8 cellular contexts compared by ENCODE assay signal in the genomic region with DNA sequence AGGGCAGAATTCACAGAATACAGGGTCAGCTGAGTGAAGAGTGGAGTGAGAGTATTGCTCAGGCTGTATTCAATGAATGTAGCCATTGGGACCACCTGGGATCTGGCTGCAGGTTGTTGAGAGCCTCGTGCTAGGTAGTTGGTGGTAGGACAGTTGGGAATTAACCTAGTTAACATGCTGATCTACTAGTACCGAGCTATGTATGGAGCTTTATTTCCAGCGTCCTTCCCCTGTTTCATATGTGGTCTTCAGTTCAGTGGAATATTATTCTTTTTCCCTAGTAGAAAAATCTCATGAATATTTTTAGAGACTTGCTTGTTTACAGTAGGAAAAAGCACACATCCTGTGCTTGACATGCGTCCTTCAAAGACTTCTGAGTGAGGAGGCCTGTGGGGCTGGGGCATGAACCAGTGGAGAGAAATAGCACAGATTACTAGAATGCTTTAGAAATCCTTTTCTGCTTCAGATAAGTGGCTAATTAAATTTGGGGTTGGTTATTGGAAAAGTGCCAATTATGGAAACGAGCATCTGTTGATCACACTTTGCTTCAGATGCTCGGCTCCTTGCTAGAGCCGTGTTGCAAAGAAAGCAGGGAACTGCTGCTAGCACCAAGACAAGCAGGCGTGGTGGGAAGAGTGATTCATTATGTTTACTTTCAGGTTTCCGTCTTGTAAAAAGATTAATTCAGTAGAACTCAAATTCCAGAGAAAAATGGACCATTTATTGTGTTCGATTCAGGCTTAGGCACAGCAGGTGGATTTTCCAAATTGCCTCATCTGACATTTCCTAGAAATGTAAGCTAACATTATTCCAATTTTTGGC. TPM values are rescaled to one million over a fixed set of nuclear protein-coding genes. Genes with fewer than 3 reads are reported as not detected.
DNase-seq lines count a peak whose midpoint lies in the region; ATAC-seq and TF ChIP-seq lines count a peak whose summit lies in the region.

No MANE protein-coding gene starts in this region.

- H3K4me1 Mint-ChIP-seq in activated naive CD8-positive, alpha-beta T cell treated with anti-CD3 and anti-CD28 coated beads for 36 hours = peaks cover 63% of the 10 kb centered on the region

- no peaks in the 10 kb centered on the region for H3K27me3 Mint-ChIP-seq in activated naive CD8-positive, alpha-beta T cell treated with anti-CD3 and anti-CD28 coated beads for 36 hours

- no peaks in the 10 kb centered on the region for H3K36me3 ChIP-seq in thyroid gland

- H3K27ac ChIP-seq in thyroid gland = no peak overlapping the region

- no peak overlapping the region for H3K4me3 ChIP-seq in thyroid gland (replicated peaks in 1 of 3)

- 68% methylated on average over 10 of the region's 10 CpGs for WGBS in thyroid gland, 2 donors

- no peak for TF ChIP-seq POLR2A in thyroid gland (IDR thresholded peaks at IDR 0.05)

- H3K36me3 Mint-ChIP-seq in activated naive CD8-positive, alpha-beta T cell treated with anti-CD3 and anti-CD28 coated beads for 36 hours = peaks cover 18% of the 10 kb centered on the region

- ATAC-seq in HG03175 (IDR thresholded peaks at IDR 0.05; ENCODE audit: unreplicated experiment) (no peak), GM19463 (IDR thresholded peaks at IDR 0.05; ENCODE audit: unreplicated experiment) (no peak)

- intact Hi-C loops in thyroid gland (cut with DNase I) = no loop called here

- peak overlapping the region; percentile 91 for H3K27ac Mint-ChIP-seq in activated naive CD8-positive, alpha-beta T cell treated with anti-CD3 and anti-CD28 coated beads for 36 hours

- no peaks in the 10 kb centered on the region for H3K27me3 ChIP-seq in thyroid gland

- H3K4me1 ChIP-seq in thyroid gland = peaks cover 8 to 14% of the 10 kb centered on the region in 2 donors

- TF ChIP-seq CTCF in thyroid gland (IDR thresholded peaks at IDR 0.05) = no peak

- H3K9me3 ChIP-seq in thyroid gland = no peaks in the 10 kb centered on the region

- H3K4me3 Mint-ChIP-seq in activated naive CD8-positive, alpha-beta T cell treated with anti-CD3 and anti-CD28 coated beads for 36 hours = peak overlapping the region; percentile 38

- H3K9me3 Mint-ChIP-seq in activated naive CD8-positive, alpha-beta T cell treated with anti-CD3 and anti-CD28 coated beads for 36 hours = peaks cover 20% of the 10 kb centered on the region

- DNase-seq in GM04503 (ENCODE audit: low read depth) (peak; percentile 39), NCI-H446 (lab: John Stamatoyannopoulos, UW) (peak; percentile 84 to 92), kidney tubule cell (ENCODE audit: low spot score) (peak; percentile 49), thyroid gland (no peak), SKM-1 (lab: John Stamatoyannopoulos, UW; ENCODE audit: unreplicated experiment) (no peak)
- DNase-seq in activated naive CD8-positive, alpha-beta T cell treated with anti-CD3 and anti-CD28 coated beads for 36 hours = peak; percentile 34

RNA-seq across cellular contexts. Expression of a gene that starts 53.6 kb away (rescaled TPM):
- 100 to 1,000 TPM; 134 to 135 TPM for total RNA-seq in activated naive CD8-positive, alpha-beta T cell treated with anti-CD3 and anti-CD28 coated beads for 36 hours
- total RNA-seq in thyroid gland = 10 to 100 TPM; 35.6 to 59.4 (median 48.5) TPM

Comparison
In these comparisons a context has a peak if more than half of its experiments do, and no peak if none do; other contexts are left out.
1. DNase-seq: peak in GM04503 (single experiment), NCI-H446 (2 of 2), activated naive CD8-positive, alpha-beta T cell treated with anti-CD3 and anti-CD28 coated beads for 36 hours (single experiment) and kidney tubule cell (single experiment); none in thyroid gland (0 of 2) and SKM-1 (single experiment).